Comparison of ENCODE assay signal across 8 cellular contexts in the genomic region with DNA sequence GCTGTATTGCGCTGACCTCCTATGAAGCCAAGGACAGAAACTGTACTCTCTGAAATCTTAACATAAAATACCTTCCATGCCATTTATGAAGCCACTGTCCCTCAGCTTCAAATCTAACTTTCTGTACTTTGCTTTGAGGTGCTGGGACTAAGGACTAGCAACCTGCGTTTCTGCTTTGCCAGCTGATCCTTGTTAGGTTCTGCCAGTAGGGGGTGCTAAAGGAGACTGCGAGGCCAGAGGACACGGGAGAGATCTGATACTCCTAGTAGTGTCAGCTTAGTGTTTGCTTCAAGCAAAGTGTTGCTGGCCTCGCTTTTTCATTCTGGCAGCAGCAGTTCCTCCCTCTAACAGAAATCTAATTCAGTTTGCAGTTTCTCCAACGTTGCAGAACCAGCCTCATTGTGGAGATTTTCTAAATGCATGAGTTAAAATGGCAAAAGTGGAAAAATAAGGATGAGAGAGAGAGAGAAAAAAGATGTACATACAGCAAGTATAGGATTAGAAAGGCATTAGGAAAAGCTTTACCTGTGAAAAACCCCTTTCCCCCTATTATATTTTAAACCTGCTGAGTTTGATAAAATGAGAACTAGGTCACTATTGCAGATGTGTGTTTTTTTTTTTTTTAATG.
A peak's percentile ranks its signal among the peaks of the same experiment; 100 is the strongest.
DNase-seq lines count a peak whose midpoint lies in the region; ATAC-seq and TF ChIP-seq lines count a peak whose summit lies in the region.

No MANE protein-coding gene starts in this region.

- no peak for TF ChIP-seq POLR2A in body of pancreas (IDR thresholded peaks at IDR 0.05)
- TF ChIP-seq POLR2A in gastroesophageal sphincter (IDR thresholded peaks at IDR 0.05), result no peak

- H3K9me3 ChIP-seq in body of pancreas (no peaks in the 10 kb centered on the region), mucosa of descending colon (no peaks in the 10 kb centered on the region), gastroesophageal sphincter (peaks cover 0 to 9% (median 0%) of the 10 kb centered on the region in 3 donors)

- peak; percentile 5 for DNase-seq in CD1c-positive myeloid dendritic cell (ENCODE audit: extremely low spot score)
- DNase-seq in GM13977 (ENCODE audit: low spot score), result peak; percentile 21
- DNase-seq in NCI-H1694 treated with DMSO at 0.1 percent for 48 hours (lab: John Stamatoyannopoulos, UW), result peak; percentile 56
- peak; percentile 34 to 49 (median 38) for DNase-seq in body of pancreas
- DNase-seq in mucosa of descending colon, result peak in 2 of 3 donors; percentile 33 to 81
- DNase-seq in AG08395 (ENCODE audit: low spot score), result no peak

- WGBS in body of pancreas, 2 donors, result 17 to 18% methylated on average over 6 of the region's 6 CpGs
- WGBS in gastroesophageal sphincter (ENCODE audit: low coverage in 1 of 2), 2 donors, result 10 to 13% methylated on average over 2 to 6 of the region's 6 CpGs

- H3K27me3 ChIP-seq in body of pancreas (no peaks in the 10 kb centered on the region), gastroesophageal sphincter (peaks cover 19% of the 10 kb centered on the region)

- no peak for TF ChIP-seq EP300 in gastroesophageal sphincter (IDR thresholded peaks at IDR 0.05)

- intact Hi-C loops in body of pancreas (cut with DNase I) (no loop called here), mucosa of descending colon (cut with DNase I, micrococcal nuclease) (loop anchor here in 1 of 2 donors (5.0 kb wide), 1 partner anchor 246 kb away; no protein-coding TSS in a partner anchor)

- H3K27ac ChIP-seq in body of pancreas (no peak overlapping the region), gastroesophageal sphincter (no peak overlapping the region)

- in situ Hi-C loops in GM13977 (cut with MboI; ENCODE audit: low pct_unique_long_range_greater_than_20kb, low sequenced_read_pairs, unreplicated experiment), result no loop called here

- ATAC-seq in body of pancreas, result no peak
- ATAC-seq in mucosa of descending colon, result peak; percentile 80
- no peak for ATAC-seq in gastroesophageal sphincter
- ATAC-seq in HG03196 (IDR thresholded peaks at IDR 0.05; ENCODE audit: unreplicated experiment), result no peak

- H3K4me3 ChIP-seq in body of pancreas (no peak overlapping the region), mucosa of descending colon (no peak overlapping the region), gastroesophageal sphincter (no peak overlapping the region)

- TF ChIP-seq CTCF in GM13977 (IDR thresholded peaks at IDR 0.05; ENCODE audit: extremely low read depth, insufficient read depth, missing control alignments) (peak; percentile 77), body of pancreas (IDR thresholded peaks at IDR 0.05) (peak; percentile 35 to 55 (median 43)), mucosa of descending colon (IDR thresholded peaks at IDR 0.05) (peak; percentile 34), gastroesophageal sphincter (IDR thresholded peaks at IDR 0.05) (peak in 2 of 4 experiments; percentile 15 to 54)

- H3K36me3 ChIP-seq in body of pancreas (replicated peaks in 1 of 2; ENCODE audit: insufficient read depth in 1 of 2, low read depth in 2 of 2), result no peaks in the 10 kb centered on the region
- no peaks in the 10 kb centered on the region for H3K36me3 ChIP-seq in mucosa of descending colon (ENCODE audit: low read depth)
- no peaks in the 10 kb centered on the region for H3K36me3 ChIP-seq in gastroesophageal sphincter

- H3K4me1 ChIP-seq in body of pancreas (no peaks in the 10 kb centered on the region), mucosa of descending colon (ENCODE audit: low read depth) (peaks cover 3% of the 10 kb centered on the region), gastroesophageal sphincter (no peaks in the 10 kb centered on the region)
